19 cellular contexts compared by ENCODE assay signal in genomic region chr11:10847960-10848860, GRCh38. TPM values are rescaled to one million over a fixed set of nuclear protein-coding genes. Genes with fewer than 3 reads are reported as not detected.
DNase-seq lines count a peak whose midpoint lies in the region; ATAC-seq and TF ChIP-seq lines count a peak whose summit lies in the region.
"Had no signal": no experiment of that assay in that cellular context is flagged by ENCODE, and none has a peak within 500 bp of the region (broad histone marks: within the 10 kb centered on the region; RNA-seq: fewer than 3 reads in every experiment).

No MANE protein-coding gene starts in this region.

- H3K27me3 ChIP-seq in cardiac muscle cell (no peaks in the 10 kb centered on the region), right atrium auricular region (no peaks in the 10 kb centered on the region), esophagus muscularis mucosa (no peaks in the 10 kb centered on the region)
- H3K27me3 ChIP-seq in CD8-positive, alpha-beta T cell (ENCODE audit: insufficient read depth, low read length) = no peaks in the 10 kb centered on the region
- H3K27me3 ChIP-seq: SJSA1 had no signal

- CTCF ChIA-PET in CD8-positive, alpha-beta T cell (lab: Charles Lee) = interaction anchor here (0.6 to 1.3 kb wide), 7 partner anchors 9 to 88 kb away, joined by 3 to 5 read pairs (median 3); no protein-coding TSS in a partner anchor

- peaks cover 22% of the 10 kb centered on the region for H3K36me3 Mint-ChIP-seq in CD8-positive, alpha-beta T cell
- H3K36me3 Mint-ChIP-seq in stimulated activated naive B cell treated with anti-CD40 and anti-IgM and Interleukin-4, amounts not matched to agents 10 μg/mL and 1 μg/mL and 100 μg/mL, for 72 hours = peaks cover 14 to 39% of the 10 kb centered on the region in 2 donors

- H3K9me3 Mint-ChIP-seq in CD8-positive, alpha-beta T cell = no peaks in the 10 kb centered on the region
- peaks cover 2 to 3% of the 10 kb centered on the region in 2 donors for H3K9me3 Mint-ChIP-seq in stimulated activated naive B cell treated with anti-CD40 and anti-IgM and Interleukin-4, amounts not matched to agents 10 μg/mL and 1 μg/mL and 100 μg/mL, for 72 hours

- TF ChIP-seq EP300 in esophagus muscularis mucosa (IDR thresholded peaks at IDR 0.05) = no peak

- H3K4me3 ChIP-seq in cardiac muscle cell (no peak overlapping the region), right atrium auricular region (no peak overlapping the region), esophagus muscularis mucosa (no peak overlapping the region)
- no peak overlapping the region for H3K4me3 ChIP-seq in CD8-positive, alpha-beta T cell (ENCODE audit: low read depth, low read length)
- H3K4me3 ChIP-seq: SJSA1 had no signal

- no peak for TF ChIP-seq CTCF in cardiac muscle cell (IDR thresholded peaks at IDR 0.05; ENCODE audit: low read depth, low read length)
- TF ChIP-seq CTCF in right atrium auricular region (IDR thresholded peaks at IDR 0.05) = no peak
- TF ChIP-seq CTCF in CD8-positive, alpha-beta T cell (IDR thresholded peaks at IDR 0.05) = no peak
- TF ChIP-seq CTCF in esophagus muscularis mucosa (IDR thresholded peaks at IDR 0.05) = no peak

- 67% methylated on average over 3 of the region's 3 CpGs for WGBS in esophagus muscularis mucosa

- no peak for ATAC-seq in CD8-positive, alpha-beta T cell
- no peak for ATAC-seq in stimulated activated naive B cell treated with anti-CD40 and anti-IgM and Interleukin-4, amounts not matched to agents 10 μg/mL and 1 μg/mL and 100 μg/mL, for 72 hours (replicated peaks)
- no peak for ATAC-seq in GM18502 (IDR thresholded peaks at IDR 0.05; ENCODE audit: poor library complexity, unreplicated experiment)
- ATAC-seq: PC-3 had no signal

- H3K36me3 ChIP-seq in cardiac muscle cell = peaks cover 21% of the 10 kb centered on the region
- H3K36me3 ChIP-seq in right atrium auricular region = peaks cover 27% of the 10 kb centered on the region
- H3K36me3 ChIP-seq in CD8-positive, alpha-beta T cell (ENCODE audit: insufficient read depth, low read length) = peaks cover 8% of the 10 kb centered on the region
- H3K36me3 ChIP-seq in esophagus muscularis mucosa = peaks cover 3 to 23% (median 13%) of the 10 kb centered on the region in 4 donors

- H3K27ac ChIP-seq in cardiac muscle cell (peak overlapping the region; percentile 11), right atrium auricular region (peak overlapping the region in 1 of 2 donors; percentile 29), esophagus muscularis mucosa (replicated peaks in 1 of 4) (peak overlapping the region in 3 of 4 donors; percentile 2 to 17 (median 10))
- H3K27ac ChIP-seq in CD8-positive, alpha-beta T cell (ENCODE audit: low read depth, low read length) = no peak overlapping the region
- H3K27ac ChIP-seq: SJSA1 had no signal

- H3K9me3 ChIP-seq in cardiac muscle cell (ENCODE audit: low read depth) (no peaks in the 10 kb centered on the region), right atrium auricular region (no peaks in the 10 kb centered on the region), esophagus muscularis mucosa (no peaks in the 10 kb centered on the region)
- no peaks in the 10 kb centered on the region for H3K9me3 ChIP-seq in CD8-positive, alpha-beta T cell (ENCODE audit: low read length)
- H3K9me3 ChIP-seq: SJSA1 had no signal

- POLR2A ChIA-PET in CD8-positive, alpha-beta T cell (lab: Charles Lee) = interaction anchor here (0.7 to 5.9 kb wide), 8 partner anchors 8 to 1912 kb away, joined by 3 to 47 read pairs (median 6); partner anchors contain the start of genes EIF4G2 and ZBED5

- H3K4me1 ChIP-seq in cardiac muscle cell (ENCODE audit: low read depth) = peaks cover 4% of the 10 kb centered on the region
- H3K4me1 ChIP-seq in right atrium auricular region = peaks cover 0 to 13% of the 10 kb centered on the region in 2 donors
- peaks cover 14% of the 10 kb centered on the region for H3K4me1 ChIP-seq in CD8-positive, alpha-beta T cell (ENCODE audit: insufficient read depth, low read length)
- peaks cover 18 to 26% (median 21%) of the 10 kb centered on the region in 4 donors for H3K4me1 ChIP-seq in esophagus muscularis mucosa
- H3K4me1 ChIP-seq: SJSA1 had no signal

- peaks cover 30% of the 10 kb centered on the region for H3K4me1 Mint-ChIP-seq in CD8-positive, alpha-beta T cell (ENCODE audit: low read depth)
- H3K4me1 Mint-ChIP-seq in stimulated activated naive B cell treated with anti-CD40 and anti-IgM and Interleukin-4, amounts not matched to agents 10 μg/mL and 1 μg/mL and 100 μg/mL, for 72 hours = peaks cover 7 to 15% of the 10 kb centered on the region in 2 donors

- no peak overlapping the region for H3K4me3 Mint-ChIP-seq in CD8-positive, alpha-beta T cell
- no peak overlapping the region for H3K4me3 Mint-ChIP-seq in stimulated activated naive B cell treated with anti-CD40 and anti-IgM and Interleukin-4, amounts not matched to agents 10 μg/mL and 1 μg/mL and 100 μg/mL, for 72 hours
- H3K4me3 Mint-ChIP-seq: CD4-positive, alpha-beta memory T cell had no signal

- no peak for TF ChIP-seq POLR2A in esophagus muscularis mucosa (IDR thresholded peaks at IDR 0.05; ENCODE audit: low read depth)

- DNase-seq in cardiac muscle cell (ENCODE audit: low read depth in 1 of 2, low spot score in 1 of 2) = no peak
- no peak for DNase-seq in right atrium auricular region (ENCODE audit: low spot score)
- no peak for DNase-seq in CD8-positive, alpha-beta T cell
- DNase-seq in esophagus muscularis mucosa (ENCODE audit: extremely low spot score) = no peak
- no peak for DNase-seq in stimulated activated naive B cell treated with anti-CD40 and anti-IgM and Interleukin-4, amounts not matched to agents 10 μg/mL and 1 μg/mL and 100 μg/mL, for 72 hours
- no peak for DNase-seq in NOMO-1 treated with dmso at 0.1 percent for 144 hours (lab: John Stamatoyannopoulos, UW; ENCODE audit: unreplicated experiment)
- no peak for DNase-seq in NCI-H524 treated with DMSO at 0.1 percent for 48 hours (lab: John Stamatoyannopoulos, UW)
- DNase-seq: CD4-positive, alpha-beta memory T cell; DMS53; EL; KG1; NCI-H1105 treated with DMSO at 0.1 percent for 48 hours; NCI-H1694; NCI-H2107; NCI-H2227 treated with DMSO at 0.1 percent for 48 hours; NCI-H524; PC-3 had no signal

- peak overlapping the region; percentile 43 for H3K27ac Mint-ChIP-seq in CD8-positive, alpha-beta T cell
- peak overlapping the region; percentile 37 for H3K27ac Mint-ChIP-seq in stimulated activated naive B cell treated with anti-CD40 and anti-IgM and Interleukin-4, amounts not matched to agents 10 μg/mL and 1 μg/mL and 100 μg/mL, for 72 hours

- H3K27me3 Mint-ChIP-seq in CD8-positive, alpha-beta T cell (ENCODE audit: low read depth) = no peaks in the 10 kb centered on the region
- no peaks in the 10 kb centered on the region for H3K27me3 Mint-ChIP-seq in stimulated activated naive B cell treated with anti-CD40 and anti-IgM and Interleukin-4, amounts not matched to agents 10 μg/mL and 1 μg/mL and 100 μg/mL, for 72 hours
- H3K27me3 Mint-ChIP-seq: CD4-positive, alpha-beta memory T cell had no signal

- intact Hi-C loops in CD8-positive, alpha-beta T cell (cut with DNase I, micrococcal nuclease) = no loop called here
- intact Hi-C loops in esophagus muscularis mucosa (cut with DNase I) = no loop called here

RNA-seq across cellular contexts. Expression of gene ZBED5, which starts 9.6 kb away (rescaled TPM):
- total RNA-seq in cardiac muscle cell = 36.2 and 37.7 TPM in 2 replicates
- polyA plus RNA-seq in cardiac muscle cell = 70.7 and 76.6 TPM in 2 replicates
- total RNA-seq in right atrium auricular region = 10 to 100 TPM; 22.4 to 28.3 TPM
- total RNA-seq in CD8-positive, alpha-beta T cell = 10 to 100 TPM; 57.5 to 59.2 TPM
- total RNA-seq in esophagus muscularis mucosa = 10 to 100 TPM; 27.3 to 36.5 (median 28.3) TPM

RNA-seq across cellular contexts. Expression of gene EIF4G2, which starts 39.5 kb away (rescaled TPM):
- total RNA-seq in cardiac muscle cell (384 and 462 TPM in 2 replicates), right atrium auricular region (100 to 1,000 TPM; 496 to 508 TPM), esophagus muscularis mucosa (100 to 1,000 TPM; 508 to 734 (median 592) TPM)
- polyA plus RNA-seq in cardiac muscle cell = 546 and 584 TPM in 2 replicates
- 1,000 to 10,000 TPM; 1,089 to 1,144 TPM for total RNA-seq in CD8-positive, alpha-beta T cell
